24 cellular contexts compared by ENCODE assay signal in genomic region chr5:43000914-43001313, GRCh38. TPM values are rescaled to one million over a fixed set of nuclear protein-coding genes. Genes with fewer than 3 reads are reported as not detected.
DNase-seq lines count a peak whose midpoint lies in the region; ATAC-seq, FAIRE-seq and TF ChIP-seq lines count a peak whose summit lies in the region.
"Had no signal": no experiment of that assay in that cellular context is flagged by ENCODE, and none has a peak within 500 bp of the region (broad histone marks: within the 10 kb centered on the region; RNA-seq: fewer than 3 reads in every experiment).

No MANE protein-coding gene starts in this region.

- CTCF ChIA-PET in IMR-90 (lab: Yijun Ruan, JAX) = no interaction called here
- CTCF ChIA-PET in endothelial cell of umbilical vein (lab: Charles Lee) = no interaction called here

- DNase-seq in IMR-90 (no peak), endothelial cell of umbilical vein (ENCODE audit: low read depth, low spot score) (no peak), pons (ENCODE audit: low spot score) (no peak)
- DNase-seq in stimulated activated naive CD8-positive, alpha-beta T cell treated with anti-CD3 and anti-CD28 coated beads, Interleukin-15, Interleukin-2, amounts not matched to agents 100 U/mL and 50 U/mL, for 24 hours = no peak
- DNase-seq: activated CD4-positive, alpha-beta T cell treated with anti-CD3 and anti-CD28 coated beads, Interleukin-2, amount 50 U/mL, for 4 hours; activated T-cell treated with anti-CD3 and anti-CD28 coated beads, Interleukin-2, amount 50 U/mL, for 4 hours; AML-193; GDM1; immature natural killer cell; NCI-H2081; NCI-H524 treated with DMSO at 0.1 percent for 48 hours; stimulated activated CD4-positive, alpha-beta T cell treated with anti-CD3 and anti-CD28 coated beads, Interleukin-4, amount 100 ng/mL, for 1 hour; stimulated activated CD8-positive, alpha-beta memory T cell treated with anti-CD3 and anti-CD28 coated beads, Interleukin-4, amount 100 ng/mL, for 48 hours; thyroid gland had no signal

- peak overlapping the region in 2 of 3 experiments; percentile 17 to 65 for H3K4me3 Mint-ChIP-seq in nephron
- H3K4me3 Mint-ChIP-seq: activated T-cell treated with anti-CD3 and anti-CD28 coated beads, Interleukin-2, amount 50 U/mL, for 4 hours; central memory CD8-positive, alpha-beta T cell had no signal

- no peak overlapping the region for H2BK20ac ChIP-seq in IMR-90 (ENCODE audit: low read depth, low read length)

- WGBS in IMR-90 (ENCODE audit: extremely low coverage in 2 of 2, insufficient read length in 1 of 2), 2 experiments = 30% methylated on average over 2 of the region's 6 CpGs; no CpG with 5 or more reads in 1 of the 2 experiments

- no peak overlapping the region for H2BK120ac ChIP-seq in IMR-90 (ENCODE audit: low read depth, low read length)

- H3K27ac Mint-ChIP-seq in nephron = no peak overlapping the region
- H3K27ac Mint-ChIP-seq: immature natural killer cell had no signal

- no peaks in the 10 kb centered on the region for H4K20me1 ChIP-seq in IMR-90 (ENCODE audit: insufficient read depth, low read length)
- no peaks in the 10 kb centered on the region for H4K20me1 ChIP-seq in endothelial cell of umbilical vein (replicated peaks; ENCODE audit: control insufficient read depth, extremely low read depth, insufficient read depth, low read length)

- no peak overlapping the region for H3K18ac ChIP-seq in IMR-90 (ENCODE audit: low read depth, low read length)

- H2AFZ ChIP-seq in IMR-90 (replicated peaks; ENCODE audit: low read length, poor library complexity) (peak overlapping the region; percentile 25), endothelial cell of umbilical vein (ENCODE audit: low read depth, low read length) (no peak overlapping the region)

- no peak overlapping the region for H2BK5ac ChIP-seq in IMR-90 (ENCODE audit: low read depth, low read length, poor library complexity, severe bottlenecking)

- H2AK9ac ChIP-seq in IMR-90 (replicated peaks; ENCODE audit: low read depth, low read length, poor library complexity) = no peak overlapping the region

- H3K4me2 ChIP-seq in IMR-90 (ENCODE audit: low read depth, low read length) (no peak overlapping the region; the same call in 1 of the 2 replicates), endothelial cell of umbilical vein (ENCODE audit: insufficient read depth, low read length) (peak overlapping the region; percentile 71)

- in situ Hi-C loops in IMR-90 (cut with MboI; ENCODE audit: low sequenced_read_pairs) = no loop called here

- intact Hi-C loops in IMR-90 (cut with micrococcal nuclease) = no loop called here
- intact Hi-C loops in endothelial cell of umbilical vein (cut with micrococcal nuclease) = no loop called here

- H3K4me1 Mint-ChIP-seq in nephron = peaks cover 7% of the 10 kb centered on the region
- H3K4me1 Mint-ChIP-seq: central memory CD8-positive, alpha-beta T cell had no signal

- BruUV-seq in IMR-90 (replicated peaks; lab: Mats Ljungman, UMichigan) = no TSS peak
- BruUV-seq in endothelial cell of umbilical vein (replicated peaks; lab: Mats Ljungman, UMichigan) = no TSS peak

- H3K9me1 ChIP-seq in IMR-90 (ENCODE audit: insufficient read depth, low read length) = no peaks in the 10 kb centered on the region
- H3K9me1 ChIP-seq in endothelial cell of umbilical vein (replicated peaks; ENCODE audit: control insufficient read depth, extremely low read depth, insufficient read depth, low read length) = no peaks in the 10 kb centered on the region

- no peaks in the 10 kb centered on the region for H3K27me3 ChIP-seq in IMR-90 (ENCODE audit: control insufficient read depth, insufficient read depth, low read length)
- no peaks in the 10 kb centered on the region for H3K27me3 ChIP-seq in endothelial cell of umbilical vein (ENCODE audit: control insufficient read depth in 2 of 2, insufficient read depth in 2 of 2, low read length in 2 of 2)

- no peak overlapping the region for H2AK5ac ChIP-seq in IMR-90 (ENCODE audit: low read depth, low read length)

- no peak for TF ChIP-seq RAD21 in IMR-90 (IDR thresholded peaks at IDR 0.05; ENCODE audit: low read length)

- H3K27me3 Mint-ChIP-seq in nephron (ENCODE audit: low read depth) = peaks cover 100% of the 10 kb centered on the region
- H3K27me3 Mint-ChIP-seq: central memory CD8-positive, alpha-beta T cell had no signal

- H4K8ac ChIP-seq in IMR-90 (ENCODE audit: low read depth in 2 of 2, low read length in 2 of 2) = peak overlapping the region; percentile 20 to 26; a peak in 1 of 4 replicates

- H3K14ac ChIP-seq in IMR-90 (replicated peaks; ENCODE audit: low read depth, low read length) = no peak overlapping the region

- ATAC-seq in IMR-90 (ENCODE audit: low read depth) (no peak), HG03135 (IDR thresholded peaks at IDR 0.05; ENCODE audit: unreplicated experiment) (no peak), GM18870 (IDR thresholded peaks at IDR 0.05; ENCODE audit: unreplicated experiment) (no peak)
- ATAC-seq in stimulated activated naive CD8-positive, alpha-beta T cell treated with anti-CD3 and anti-CD28 coated beads, Interleukin-15, Interleukin-2, amounts not matched to agents 100 U/mL and 50 U/mL, for 24 hours = no peak
- ATAC-seq: activated T-cell treated with anti-CD3 and anti-CD28 coated beads, Interleukin-2, amount 50 U/mL, for 4 hours had no signal

- POLR2A ChIA-PET in IMR-90 (lab: Charles Lee; ENCODE audit: unreplicated experiment) (no interaction called here), endothelial cell of umbilical vein (lab: Charles Lee) (no interaction called here)

- H3K9me3 ChIP-seq in ES-I3 (ENCODE audit: control insufficient read depth, insufficient read depth, low read length) = no peaks in the 10 kb centered on the region
- H3K9me3 ChIP-seq in IMR-90 (ENCODE audit: control insufficient read depth, insufficient read depth, low read length) = no peaks in the 10 kb centered on the region
- H3K9me3 ChIP-seq in endothelial cell of umbilical vein (replicated peaks; ENCODE audit: control insufficient read depth, insufficient read depth, low read length) = no peaks in the 10 kb centered on the region
- H3K9me3 ChIP-seq: neutrophil, thyroid gland had no signal

- H3K9me3 Mint-ChIP-seq in nephron = no peaks in the 10 kb centered on the region
- H3K9me3 Mint-ChIP-seq: activated T-cell treated with anti-CD3 and anti-CD28 coated beads, Interleukin-2, amount 50 U/mL, for 4 hours; central memory CD8-positive, alpha-beta T cell; immature natural killer cell had no signal

- H3K27ac ChIP-seq in IMR-90 (ENCODE audit: insufficient read depth, low read length) = no peak overlapping the region
- no peak overlapping the region for H3K27ac ChIP-seq in endothelial cell of umbilical vein (ENCODE audit: insufficient read depth, low read depth, low read length)
- H3K27ac ChIP-seq: SK-N-MC had no signal

- H3K79me1 ChIP-seq in IMR-90 (ENCODE audit: low read depth in 1 of 2, low read length in 2 of 2) = peaks cover 0 to 29% of the 10 kb centered on the region in 2 experiments; a peak in 2 of 4 replicates

- H3K4ac ChIP-seq in IMR-90 (ENCODE audit: low read depth, low read length) = no peak overlapping the region

- H4K5ac ChIP-seq in IMR-90 (ENCODE audit: low read depth, low read length) = no peak overlapping the region; the same call in 1 of the 2 replicates

- no peak overlapping the region for H4K91ac ChIP-seq in IMR-90 (ENCODE audit: insufficient read depth, low read depth, low read length)

- no peak overlapping the region for H3K23ac ChIP-seq in IMR-90 (ENCODE audit: low read depth, low read length)

- no peaks in the 10 kb centered on the region for H3K36me3 Mint-ChIP-seq in nephron (ENCODE audit: low read depth)
- H3K36me3 Mint-ChIP-seq: immature natural killer cell had no signal

- no peak overlapping the region for H3K56ac ChIP-seq in IMR-90 (ENCODE audit: extremely low read depth, insufficient read depth, low read length)

- no peaks in the 10 kb centered on the region for H3K36me3 ChIP-seq in ES-I3 (ENCODE audit: insufficient read depth, low read length)
- no peaks in the 10 kb centered on the region for H3K36me3 ChIP-seq in IMR-90 (ENCODE audit: control insufficient read depth, insufficient read depth, low read length)
- no peaks in the 10 kb centered on the region for H3K36me3 ChIP-seq in endothelial cell of umbilical vein (ENCODE audit: control insufficient read depth in 2 of 2, extremely low read depth in 1 of 2, insufficient read depth in 2 of 2, low read length in 2 of 2)
- H3K36me3 ChIP-seq: neutrophil, thyroid gland had no signal

- TF ChIP-seq CTCF in IMR-90 (conservative IDR thresholded peaks at IDR 0.05; ENCODE audit: low read depth, low read length) = no peak
- TF ChIP-seq CTCF in endothelial cell of umbilical vein (IDR thresholded peaks at IDR 0.05; ENCODE audit: extremely low read depth in 1 of 2, insufficient read depth in 1 of 2, low read depth in 1 of 2, low read length in 2 of 2) = no peak
- no peak for TF ChIP-seq CTCF in nephron (IDR thresholded peaks at IDR 0.05; ENCODE audit: unreplicated experiment in 3 of 3)

- no peaks in the 10 kb centered on the region for H3K79me2 ChIP-seq in endothelial cell of umbilical vein (ENCODE audit: control insufficient read depth, insufficient read depth, low read length)

- FAIRE-seq in endothelial cell of umbilical vein (lab: Jason Lieb, UNC) = no peak
- FAIRE-seq: D721Med, endometrium, TTC549 had no signal

- H3K4me3 ChIP-seq in IMR-90 (ENCODE audit: insufficient read depth, low read depth, low read length) = no peak overlapping the region
- H3K4me3 ChIP-seq in endothelial cell of umbilical vein (replicated peaks in 1 of 3; ENCODE audit: insufficient read depth in 1 of 3, low read depth in 1 of 3, low read length in 3 of 3) = no peak overlapping the region
- H3K4me3 ChIP-seq: SK-N-MC, thyroid gland had no signal

- H3K9ac ChIP-seq in ES-I3 (ENCODE audit: low read depth, low read length) (peak overlapping the region; percentile 44; the same call in 1 of the 2 replicates), IMR-90 (ENCODE audit: low read depth, low read length) (no peak overlapping the region), endothelial cell of umbilical vein (replicated peaks; ENCODE audit: extremely low read depth, insufficient read depth, low read length) (no peak overlapping the region)

- no peaks in the 10 kb centered on the region for H3K4me1 ChIP-seq in ES-I3 (ENCODE audit: insufficient read depth, low read length)
- peaks cover 4% of the 10 kb centered on the region; the same call in 1 of the 2 replicates for H3K4me1 ChIP-seq in IMR-90 (ENCODE audit: control insufficient read depth, insufficient read depth, low read length)
- H3K4me1 ChIP-seq in endothelial cell of umbilical vein (ENCODE audit: control insufficient read depth, extremely low read depth, insufficient read depth, low read length) = peaks cover 15% of the 10 kb centered on the region
- H3K4me1 ChIP-seq: thyroid gland had no signal

- no peak for TF ChIP-seq POLR2A in IMR-90 (IDR thresholded peaks at IDR 0.05; ENCODE audit: low read depth, low read length)
- no peak for TF ChIP-seq POLR2A in endothelial cell of umbilical vein (IDR thresholded peaks at IDR 0.05; ENCODE audit: low read depth, low read length)

- no peak overlapping the region for H2BK15ac ChIP-seq in IMR-90 (ENCODE audit: low read depth, low read length)

- dilution Hi-C loops in IMR-90 (cut with HindIII; ENCODE audit: low sequenced_read_pairs, unreplicated experiment) = no loop called here
- dilution Hi-C loops in endothelial cell of umbilical vein (cut with MboI; ENCODE audit: extremely low pct_ligation_motif_present, low sequenced_read_pairs) = no loop called here

RNA-seq across cellular contexts. Expression of gene ANXA2R, which starts 39.2 kb away (rescaled TPM):
- total RNA-seq in IMR-90 (2012; rRNA removed) (1.3 and 1.4 TPM in 2 replicates), endothelial cell of umbilical vein (6.6 and 8.1 TPM in 2 replicates)
- polyA plus RNA-seq in IMR-90 (2012; rRNA removed) (2.5 and 3.6 TPM in 2 replicates), endothelial cell of umbilical vein (10.4 and 11.1 TPM in 2 replicates)
- polyA plus RNA-seq in IMR-90 (2012; cell fraction: cytosol; rRNA removed) = 3.5 and 4.5 TPM in 2 replicates
- 3.9 and 4.1 TPM in 2 replicates for polyA plus RNA-seq in IMR-90 (2012; cell fraction: nucleus; rRNA removed; ENCODE audit: low replicate concordance)
- polyA plus RNA-seq in endothelial cell of umbilical vein (2011; cell fraction: cytosol; rRNA removed) = 8.6 and 9.1 TPM in 2 replicates
- polyA plus RNA-seq in endothelial cell of umbilical vein (2011; cell fraction: nucleus; rRNA removed) = 6.8 and 7.3 TPM in 2 replicates
- polyA plus RNA-seq in endothelial cell of umbilical vein (2012) = 3.9 and 4.3 TPM in 2 replicates
- polyA minus RNA-seq in endothelial cell of umbilical vein = 7.2 and 7.3 TPM in 2 replicates
- 1.2 TPM for polyA minus RNA-seq in endothelial cell of umbilical vein (2011; cell fraction: cytosol; rRNA and poly(A)+ RNA removed)
- polyA minus RNA-seq in endothelial cell of umbilical vein (2011; cell fraction: nucleus; rRNA and poly(A)+ RNA removed) = 12.9 and 14.0 TPM in 2 replicates
